ENCODE assay signal across 8 cellular contexts in genomic region chr2:98909381-98910211, GRCh38. TPM values are rescaled to one million over a fixed set of nuclear protein-coding genes. Genes with fewer than 3 reads are reported as not detected.
DNase-seq lines count a peak whose midpoint lies in the region; ATAC-seq, FAIRE-seq and TF ChIP-seq lines count a peak whose summit lies in the region.

No MANE protein-coding gene starts in this region.

- no peak for TF ChIP-seq CTCF in PC-3 (conservative IDR thresholded peaks at IDR 0.05; ENCODE audit: low read depth, low read length)
- no peak for TF ChIP-seq CTCF in osteocyte (IDR thresholded peaks at IDR 0.05)

- no peaks in the 10 kb centered on the region for H3K36me3 Mint-ChIP-seq in osteocyte (ENCODE audit: unreplicated experiment)
- no peaks in the 10 kb centered on the region for H3K36me3 Mint-ChIP-seq in immature natural killer cell

- H3K9me3 Mint-ChIP-seq in osteocyte (ENCODE audit: unreplicated experiment) (no peaks in the 10 kb centered on the region), immature natural killer cell (no peaks in the 10 kb centered on the region)

- peak overlapping the region; percentile 44; the same call in 1 of the 2 replicates for H3K4me3 ChIP-seq in PC-3 (ENCODE audit: low read length)

- H3K27ac ChIP-seq in PC-3 (ENCODE audit: low read length) = peak overlapping the region; percentile 81

- H3K36me3 ChIP-seq in PC-3 (ENCODE audit: low read depth, low read length) = no peaks in the 10 kb centered on the region

- H3K27me3 ChIP-seq in PC-3 (ENCODE audit: low read length) = no peaks in the 10 kb centered on the region

- CTCF ChIA-PET in PC-3 (lab: Charles Lee) = no interaction called here

- no peaks in the 10 kb centered on the region for H3K79me2 ChIP-seq in PC-3 (ENCODE audit: low read length)

- H3K27me3 Mint-ChIP-seq in osteocyte (ENCODE audit: unreplicated experiment) = no peaks in the 10 kb centered on the region
- H3K27me3 Mint-ChIP-seq in immature natural killer cell (ENCODE audit: low read depth in 3 of 3) = peaks cover 2 to 16% (median 10%) of the 10 kb centered on the region in 3 donors

- H2AFZ ChIP-seq in PC-3 (ENCODE audit: low read length) = peak overlapping the region; percentile 79

- H4K20me1 ChIP-seq in PC-3 (ENCODE audit: low read length) = no peaks in the 10 kb centered on the region

- H3K27ac Mint-ChIP-seq in osteocyte (ENCODE audit: unreplicated experiment) = peak overlapping the region; percentile 69
- no peak overlapping the region for H3K27ac Mint-ChIP-seq in immature natural killer cell

- H3K4me1 Mint-ChIP-seq in osteocyte (ENCODE audit: unreplicated experiment) = peaks cover 55% of the 10 kb centered on the region
- peaks cover 8 to 23% of the 10 kb centered on the region in 2 donors for H3K4me1 Mint-ChIP-seq in immature natural killer cell

- H3K4me2 ChIP-seq in PC-3 (ENCODE audit: low read length) = peak overlapping the region; percentile 74

- DNase-seq in AG20443 (ENCODE audit: low spot score) (peak; percentile 60), HTR-8/SVneo (ENCODE audit: insufficient read length, low spot score) (peak; percentile 83), PC-3 (peak; percentile 87), fibroblast of gingiva (ENCODE audit: low read depth) (peak; percentile 59), osteocyte (ENCODE audit: extremely low spot score, unreplicated experiment) (peak; percentile 80), immature natural killer cell (no peak), activated T-cell treated with anti-CD3 and anti-CD28 coated beads for 4 hours (no peak)

- FAIRE-seq in HTR-8/SVneo (lab: Jason Lieb, UNC) = peak; percentile 97

- H3K9ac ChIP-seq in PC-3 (ENCODE audit: low read length) = peak overlapping the region; percentile 16; the same call in 1 of the 2 replicates

- no TSS peak for BruUV-seq in PC-3 (replicated peaks; lab: Mats Ljungman, UMichigan)

- H3K4me1 ChIP-seq in PC-3 (ENCODE audit: insufficient read depth, low read length) = peaks cover 56% of the 10 kb centered on the region

- no peaks in the 10 kb centered on the region for H3F3A ChIP-seq in PC-3 (ENCODE audit: low read length, unreplicated experiment)

- POLR2A ChIA-PET in PC-3 (lab: Charles Lee; ENCODE audit: unreplicated experiment) = no interaction called here

- no peaks in the 10 kb centered on the region for H3K9me3 ChIP-seq in PC-3 (ENCODE audit: low read length)

- H3K4me3 Mint-ChIP-seq in osteocyte (ENCODE audit: unreplicated experiment) (no peak overlapping the region), immature natural killer cell (no peak overlapping the region)

- ATAC-seq in PC-3 (peak; percentile 67), GM19463 (IDR thresholded peaks at IDR 0.05; ENCODE audit: unreplicated experiment) (no peak)

- H3K9me2 ChIP-seq in PC-3 (replicated peaks; ENCODE audit: low read length) = no peaks in the 10 kb centered on the region

- intact Hi-C loops in PC-3 (cut with micrococcal nuclease) = loop anchor here (10.0 kb wide), 2 partner anchors 45 to 265 kb away; no protein-coding TSS in a partner anchor

RNA-seq across cellular contexts. Expression of gene CRACDL, which starts 26.4 kb away (rescaled TPM):
- total RNA-seq in PC-3 (2014; rRNA removed) = 0.40 TPM in 1 of 2 replicates, not detected in the other
- 0.57 and 1.3 TPM in 2 replicates for total RNA-seq in osteocyte
- under 1 TPM in 2 of 3 donors, not detected in 1; 0.40 to 0.80 TPM for polyA plus RNA-seq in immature natural killer cell

Comparison
In these comparisons a context has a peak if more than half of its experiments do, and no peak if none do; other contexts are left out.
1. DNase-seq: peak in AG20443 (single experiment), HTR-8/SVneo (single experiment), PC-3 (single experiment), fibroblast of gingiva (single experiment) and osteocyte (single experiment); none in immature natural killer cell (0 of 3) and activated T-cell treated with anti-CD3 and anti-CD28 coated beads for 4 hours (single experiment).